Comparison of ENCODE assay signal across 27 cellular contexts in the genomic region with DNA sequence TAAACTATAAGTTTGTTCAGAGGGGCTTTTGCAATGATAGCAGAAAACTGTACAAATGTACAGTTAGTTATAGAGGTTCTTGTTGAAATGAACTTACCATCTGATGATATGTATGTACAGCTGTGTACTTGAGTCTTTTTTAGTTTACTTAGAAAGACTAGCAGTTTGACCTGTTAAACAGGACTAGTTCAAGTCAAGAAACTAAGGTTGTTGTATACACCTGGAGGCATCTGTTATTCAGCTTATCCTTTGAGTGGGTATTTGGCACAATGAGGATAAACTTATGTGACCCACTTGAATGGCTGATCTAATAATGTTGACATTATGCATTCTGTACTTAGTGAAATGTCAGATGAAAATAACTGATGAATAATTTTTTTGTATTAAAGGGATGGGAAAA.
"Had no signal": no experiment of that assay in that cellular context is flagged by ENCODE, and none has a peak within 500 bp of the region (broad histone marks: within the 10 kb centered on the region; RNA-seq: fewer than 3 reads in every experiment).

No MANE protein-coding gene starts in this region.

- H3K9me3 Mint-ChIP-seq: activated B cell treated with CpG ODN at 0.5 μM for 24 hours; activated naive CD8-positive, alpha-beta T cell treated with anti-CD3 and anti-CD28 coated beads, Interleukin-2, amount 10 ng/mL, durations not matched to agents 7 days and 5 days; activated T-cell treated with anti-CD3 and anti-CD28 coated beads, Interleukin-2, amount 50 U/mL, for 24 hours; activated T-helper 2 cell treated with anti-CD3 and anti-CD28 coated beads, Interferon-gamma antibody, Interleukin-2, Interleukin-4, amounts not matched to agents 10 μg/mL and 5 μg/mL and 100 μg/mL, durations not matched to agents 14 hours and 24 hours and 36 hours; endodermal cell; stimulated activated naive B cell treated with anti-CD40 and anti-IgM and Interleukin-4, amounts not matched to agents 10 μg/mL and 1 μg/mL and 100 μg/mL, for 72 hours had no signal

- H3K36me3 ChIP-seq: breast epithelium, colonic mucosa had no signal

- ATAC-seq: activated CD4-positive, alpha-beta T cell treated with anti-CD3 and anti-CD28 coated beads for 36 hours; gastrocnemius medialis; left ventricle myocardium superior had no signal

- H3K4me3 ChIP-seq: breast epithelium, colonic mucosa, dorsolateral prefrontal cortex, esophagus squamous epithelium, gastrocnemius medialis, sigmoid colon, smooth muscle cell, testis had no signal

- H3K27ac ChIP-seq: breast epithelium, colonic mucosa, dorsolateral prefrontal cortex, esophagus squamous epithelium, sigmoid colon, testis had no signal

- DNase-seq: activated B cell treated with CpG ODN at 0.5 μM for 24 hours; activated CD4-positive, alpha-beta T cell treated with anti-CD3 and anti-CD28 coated beads for 36 hours; activated CD4-positive, alpha-beta T cell treated with anti-CD3 and anti-CD28 coated beads, Interleukin-2, amount 50 U/mL, for 4 hours; activated CD8-positive, alpha-beta memory T cell treated with anti-CD3 and anti-CD28 coated beads for 24 hours; activated CD8-positive, alpha-beta memory T cell treated with anti-CD3 and anti-CD28 coated beads, Interleukin-2, amount 50 U/mL, for 4 hours; activated naive CD4-positive, alpha-beta T cell; activated naive CD8-positive, alpha-beta T cell treated with anti-CD3 and anti-CD28 coated beads, Interleukin-2, amount 10 ng/mL, durations not matched to agents 7 days and 5 days; activated T-cell treated with anti-CD3 and anti-CD28 coated beads, Interleukin-2, amount 50 U/mL, for 24 hours; amniotic stem cell; colonic mucosa; dorsolateral prefrontal cortex; endodermal cell; esophagus squamous epithelium; gastrocnemius medialis; hypothalamus; left ventricle myocardium superior; mammary epithelial cell; occipital lobe; sigmoid colon; stimulated activated CD4-positive, alpha-beta T cell treated with anti-CD3 and anti-CD28 coated beads, Interleukin-15, amount 100 ng/mL, for 24 hours; stimulated activated naive B cell treated with anti-CD40 and anti-IgM and Interleukin-4, amounts not matched to agents 10 μg/mL and 1 μg/mL and 100 μg/mL, for 72 hours; T-helper 9 cell; testis; trophoblast cell had no signal

- H3K9me3 ChIP-seq: breast epithelium, colonic mucosa, esophagus squamous epithelium, gastrocnemius medialis, sigmoid colon, testis had no signal

- H3K27ac Mint-ChIP-seq: activated B cell treated with CpG ODN at 0.5 μM for 24 hours; activated CD4-positive, alpha-beta T cell treated with anti-CD3 and anti-CD28 coated beads for 36 hours; activated naive CD8-positive, alpha-beta T cell treated with anti-CD3 and anti-CD28 coated beads, Interleukin-2, amount 10 ng/mL, durations not matched to agents 7 days and 5 days; activated T-helper 2 cell treated with anti-CD3 and anti-CD28 coated beads, Interferon-gamma antibody, Interleukin-2, Interleukin-4, amounts not matched to agents 10 μg/mL and 5 μg/mL and 100 μg/mL, durations not matched to agents 14 hours and 24 hours and 36 hours; endodermal cell; stimulated activated naive B cell treated with anti-CD40 and anti-IgM and Interleukin-4, amounts not matched to agents 10 μg/mL and 1 μg/mL and 100 μg/mL, for 72 hours had no signal

- H3K4me3 Mint-ChIP-seq: activated B cell treated with CpG ODN at 0.5 μM for 24 hours; activated CD4-positive, alpha-beta T cell treated with anti-CD3 and anti-CD28 coated beads for 36 hours; activated naive CD8-positive, alpha-beta T cell treated with anti-CD3 and anti-CD28 coated beads, Interleukin-2, amount 10 ng/mL, durations not matched to agents 7 days and 5 days; activated T-cell treated with anti-CD3 and anti-CD28 coated beads, Interleukin-2, amount 50 U/mL, for 24 hours; endodermal cell; stimulated activated naive B cell treated with anti-CD40 and anti-IgM and Interleukin-4, amounts not matched to agents 10 μg/mL and 1 μg/mL and 100 μg/mL, for 72 hours had no signal

- H3K27me3 ChIP-seq: breast epithelium, colonic mucosa, dorsolateral prefrontal cortex, esophagus squamous epithelium, gastrocnemius medialis, sigmoid colon, testis had no signal

- H3K4me1 Mint-ChIP-seq: endodermal cell had no signal

- H3K27me3 Mint-ChIP-seq: activated B cell treated with CpG ODN at 0.5 μM for 24 hours; activated CD4-positive, alpha-beta T cell treated with anti-CD3 and anti-CD28 coated beads for 36 hours; activated naive CD8-positive, alpha-beta T cell treated with anti-CD3 and anti-CD28 coated beads, Interleukin-2, amount 10 ng/mL, durations not matched to agents 7 days and 5 days; activated T-cell treated with anti-CD3 and anti-CD28 coated beads, Interleukin-2, amount 50 U/mL, for 24 hours; stimulated activated naive B cell treated with anti-CD40 and anti-IgM and Interleukin-4, amounts not matched to agents 10 μg/mL and 1 μg/mL and 100 μg/mL, for 72 hours had no signal

- H3K4me2 ChIP-seq: smooth muscle cell had no signal

- H3K4me1 ChIP-seq: breast epithelium, colonic mucosa had no signal
